Comparison of ENCODE assay signal across 1 cellular context in the genomic region with DNA sequence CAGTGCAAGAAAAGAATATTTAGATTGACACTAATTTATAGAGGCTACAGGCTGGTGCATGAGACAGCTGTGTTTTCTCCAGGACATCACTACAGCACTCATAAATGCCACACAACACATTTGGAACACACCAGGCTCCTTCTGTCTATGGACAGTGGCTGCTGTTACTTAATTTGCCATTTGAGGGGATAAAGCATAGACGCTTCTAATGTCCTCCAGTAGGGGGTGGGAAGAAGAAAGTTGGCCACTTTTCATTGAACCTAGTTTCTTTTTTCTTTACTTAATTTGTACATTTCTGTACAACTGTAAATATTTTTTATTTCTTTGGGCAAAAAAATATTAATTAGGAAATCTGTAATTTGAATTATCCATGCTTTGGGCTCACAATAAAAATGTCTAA.
TF ChIP-seq lines count a peak whose summit lies in the region.

No MANE protein-coding gene starts in this region.

TF ChIP-seq in SK-N-SH treated with all-trans-retinoic acid at 6 μM for 48 hours, 23 proteins besides CTCF, POLR2A, EP300 and RAD21:
- TF ChIP-seq SNAI2 (CRISPR knock-in tag; IDR thresholded peaks at IDR 0.05): no peak
- TF ChIP-seq ARNTL (CRISPR knock-in tag; IDR thresholded peaks at IDR 0.05; ENCODE audit: borderline replicate concordance, low read depth): no peak
- TF ChIP-seq GLIS3 (CRISPR knock-in tag; IDR thresholded peaks at IDR 0.05): no peak
- no peak for TF ChIP-seq BACH2 (CRISPR knock-in tag; IDR thresholded peaks at IDR 0.05; ENCODE audit: borderline replicate concordance)
- no peak for TF ChIP-seq ZNF565 (CRISPR knock-in tag; conservative IDR thresholded peaks at IDR 0.05; ENCODE audit: low read depth)
- TF ChIP-seq ZNF8 (CRISPR knock-in tag; IDR thresholded peaks at IDR 0.05): no peak
- no peak for TF ChIP-seq OSR1 (CRISPR knock-in tag; IDR thresholded peaks at IDR 0.05)
